ENCODE assay signal across 12 cellular contexts in genomic region chr7:108284349-108285017, GRCh38.
A peak's percentile ranks its signal among the peaks of the same experiment; 100 is the strongest.
DNase-seq lines count a peak whose midpoint lies in the region; ATAC-seq, FAIRE-seq and TF ChIP-seq lines count a peak whose summit lies in the region.
"Had no signal": no experiment of that assay in that cellular context is flagged by ENCODE, and none has a peak within 500 bp of the region (broad histone marks: within the 10 kb centered on the region; RNA-seq: fewer than 3 reads in every experiment).

No MANE protein-coding gene starts in this region.

- DNase-seq in stimulated activated CD4-positive, alpha-beta T cell treated with anti-CD3 and anti-CD28 coated beads, Interleukin-1b, Interleukin-23, amount 100 ng/mL, for 48 hours, result peak; percentile 23
- no peak for DNase-seq in stimulated activated CD4-positive, alpha-beta T cell treated with anti-CD3 and anti-CD28 coated beads, Interleukin-4, amount 100 ng/mL, for 24 hours
- DNase-seq in stimulated activated naive CD8-positive, alpha-beta T cell treated with anti-CD3 and anti-CD28 coated beads, Interleukin-15, amount 100 ng/mL, for 72 hours, result peak; percentile 21 to 51
- DNase-seq in endothelial cell (ENCODE audit: low spot score), result no peak
- DNase-seq in islet precursor cell, result no peak
- DNase-seq in frontal cortex (ENCODE audit: low spot score in 2 of 2), result no peak
- DNase-seq: NCI-H226 had no signal

- no peaks in the 10 kb centered on the region for H3K36me3 Mint-ChIP-seq in endothelial cell (ENCODE audit: low read depth, unreplicated experiment)
- H3K36me3 Mint-ChIP-seq: natural killer cell treated with Interleukin-12 subunit alpha and Interleukin-12 subunit beta and Interleukin-15 and Interleukin-18, amount 100 ng/mL, for 72 hours had no signal

- TF ChIP-seq CTCF in OCI-LY3 (IDR thresholded peaks at IDR 0.05; ENCODE audit: low read depth, low read length), result no peak
- no peak for TF ChIP-seq CTCF in endothelial cell (IDR thresholded peaks at IDR 0.05; ENCODE audit: unreplicated experiment)

- peaks cover 7% of the 10 kb centered on the region for H3K36me3 ChIP-seq in OCI-LY3 (replicated peaks; ENCODE audit: low read depth, low read length)

- H2AFZ ChIP-seq in OCI-LY3 (ENCODE audit: low read depth, low read length), result no peak overlapping the region

- H3K27ac ChIP-seq in OCI-LY3 (ENCODE audit: low read length), result peak overlapping the region; percentile 38
- H3K27ac ChIP-seq: C4-2B, HL-60 had no signal

- no peaks in the 10 kb centered on the region for H3K27me3 Mint-ChIP-seq in stimulated activated naive CD8-positive, alpha-beta T cell treated with anti-CD3 and anti-CD28 coated beads, Interleukin-15, amount 100 ng/mL, for 72 hours
- H3K27me3 Mint-ChIP-seq in endothelial cell (ENCODE audit: unreplicated experiment), result no peaks in the 10 kb centered on the region

- H3K9me3 ChIP-seq in OCI-LY3 (ENCODE audit: insufficient read depth, low read length), result no peaks in the 10 kb centered on the region

- FAIRE-seq in frontal cortex (lab: Jason Lieb, UNC), result no peak

- H3K4me3 Mint-ChIP-seq in stimulated activated naive CD8-positive, alpha-beta T cell treated with anti-CD3 and anti-CD28 coated beads, Interleukin-15, amount 100 ng/mL, for 72 hours, result peak overlapping the region; percentile 34 to 74
- H3K4me3 Mint-ChIP-seq in endothelial cell (ENCODE audit: unreplicated experiment), result no peak overlapping the region
- H3K4me3 Mint-ChIP-seq: natural killer cell treated with Interleukin-12 subunit alpha and Interleukin-12 subunit beta and Interleukin-15 and Interleukin-18, amount 100 ng/mL, for 72 hours had no signal

- peaks cover 31% of the 10 kb centered on the region for H3K4me1 Mint-ChIP-seq in stimulated activated naive CD8-positive, alpha-beta T cell treated with anti-CD3 and anti-CD28 coated beads, Interleukin-15, amount 100 ng/mL, for 72 hours
- H3K4me1 Mint-ChIP-seq in endothelial cell (ENCODE audit: unreplicated experiment), result peaks cover 11% of the 10 kb centered on the region

- peak overlapping the region; percentile 22 for H3K4me3 ChIP-seq in OCI-LY3 (ENCODE audit: low read length)

- H3K9me3 Mint-ChIP-seq in stimulated activated naive CD8-positive, alpha-beta T cell treated with anti-CD3 and anti-CD28 coated beads, Interleukin-15, amount 100 ng/mL, for 72 hours, result peaks cover 0 to 6% of the 10 kb centered on the region in 2 donors
- H3K9me3 Mint-ChIP-seq in endothelial cell (ENCODE audit: unreplicated experiment), result no peaks in the 10 kb centered on the region

- peak overlapping the region; percentile 58 for H3K4me2 ChIP-seq in OCI-LY3 (ENCODE audit: low read length)

- peaks cover 14% of the 10 kb centered on the region for H4K20me1 ChIP-seq in OCI-LY3 (ENCODE audit: insufficient read depth, low read length)

- H3K27me3 ChIP-seq in OCI-LY3 (ENCODE audit: low read depth, low read length), result no peaks in the 10 kb centered on the region

- peak overlapping the region; percentile 64 to 90 for H3K27ac Mint-ChIP-seq in stimulated activated naive CD8-positive, alpha-beta T cell treated with anti-CD3 and anti-CD28 coated beads, Interleukin-15, amount 100 ng/mL, for 72 hours
- H3K27ac Mint-ChIP-seq in endothelial cell (ENCODE audit: unreplicated experiment), result no peak overlapping the region
- H3K27ac Mint-ChIP-seq: natural killer cell treated with Interleukin-12 subunit alpha and Interleukin-12 subunit beta and Interleukin-15 and Interleukin-18, amount 100 ng/mL, for 72 hours had no signal

- peaks cover 28% of the 10 kb centered on the region for H3K4me1 ChIP-seq in OCI-LY3 (ENCODE audit: low read length)

- H3K9ac ChIP-seq in OCI-LY3 (ENCODE audit: low read length), result 0 out of 2 replicates have a peak overlapping the region, but pooled peaks have one; percentile 18

- peak; percentile 46 for ATAC-seq in HG03045 (IDR thresholded peaks at IDR 0.05; ENCODE audit: unreplicated experiment)
- peak; percentile 99 for ATAC-seq in stimulated activated naive CD8-positive, alpha-beta T cell treated with anti-CD3 and anti-CD28 coated beads, Interleukin-15, amount 100 ng/mL, for 72 hours
- ATAC-seq: natural killer cell treated with Interleukin-12 subunit alpha and Interleukin-12 subunit beta and Interleukin-15 and Interleukin-18, amount 100 ng/mL, for 72 hours had no signal

- H3K79me2 ChIP-seq in OCI-LY3 (ENCODE audit: low read length), result peaks cover 81% of the 10 kb centered on the region

Comparison
In these comparisons a context has a peak if more than half of its experiments do, and no peak if none do; other contexts are left out.
1. DNase-seq: peak in stimulated activated CD4-positive, alpha-beta T cell treated with anti-CD3 and anti-CD28 coated beads, Interleukin-1b, Interleukin-23, amount 100 ng/mL, for 48 hours (single experiment) and stimulated activated naive CD8-positive, alpha-beta T cell treated with anti-CD3 and anti-CD28 coated beads, Interleukin-15, amount 100 ng/mL, for 72 hours (2 of 2); none in stimulated activated CD4-positive, alpha-beta T cell treated with anti-CD3 and anti-CD28 coated beads, Interleukin-4, amount 100 ng/mL, for 24 hours (single experiment), endothelial cell (single experiment), islet precursor cell (single experiment) and frontal cortex (0 of 2).